In the genomic region with DNA sequence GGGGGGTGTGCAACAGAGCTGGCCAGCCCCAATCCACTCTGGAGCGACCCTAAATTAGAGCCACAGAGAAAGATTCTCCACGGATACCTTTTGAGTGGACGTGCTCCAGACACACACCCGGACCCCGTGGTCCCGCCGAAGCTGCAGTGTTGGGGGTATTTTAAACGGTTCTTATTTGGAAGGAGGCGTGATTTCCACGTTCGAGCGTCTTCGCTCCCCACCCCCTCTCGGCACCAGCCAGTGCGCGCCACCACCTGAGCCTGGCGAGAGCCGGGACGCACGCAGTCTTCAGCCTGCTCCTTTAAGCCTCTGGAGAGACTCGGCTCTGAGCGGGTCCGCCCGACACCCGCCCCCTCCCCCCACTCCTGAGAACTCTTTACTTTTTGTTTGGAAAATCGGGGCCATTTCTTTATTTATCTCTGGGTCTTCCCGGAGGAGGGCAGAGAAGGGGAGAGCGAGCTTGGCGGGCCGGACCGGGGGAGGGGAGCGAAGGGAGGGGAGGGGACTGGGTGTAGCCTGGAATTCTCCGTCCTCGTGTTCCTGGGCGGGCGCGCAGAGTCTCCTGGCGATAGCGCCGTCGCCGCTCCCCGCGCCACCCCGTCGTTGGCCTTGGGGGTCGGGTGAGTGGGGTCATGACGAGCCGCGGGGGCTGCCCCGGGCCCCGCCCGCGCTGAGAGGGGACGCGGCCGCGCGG, we compare ENCODE assay signal across 10 cellular contexts. TPM values are rescaled to one million over a fixed set of nuclear protein-coding genes. Genes with fewer than 3 reads are reported as not detected.
DNase-seq lines count a peak whose midpoint lies in the region; ATAC-seq and TF ChIP-seq lines count a peak whose summit lies in the region.
"Had no signal": no experiment of that assay in that cellular context is flagged by ENCODE, and none has a peak within 500 bp of the region (broad histone marks: within the 10 kb centered on the region; RNA-seq: fewer than 3 reads in every experiment).

No MANE protein-coding gene starts in this region.

- peaks cover 8 to 55% (median 48%) of the 10 kb centered on the region in 3 donors for H3K27me3 ChIP-seq in stomach

- no peak for TF ChIP-seq CTCF in stomach (IDR thresholded peaks at IDR 0.05)

- TF ChIP-seq POLR2A in stomach (IDR thresholded peaks at IDR 0.05): no peak

- ATAC-seq in HG03571 (IDR thresholded peaks at IDR 0.05; ENCODE audit: unreplicated experiment): no peak

- H3K36me3 ChIP-seq in SK-N-MC (ENCODE audit: insufficient read depth, low read length): no peaks in the 10 kb centered on the region
- H3K36me3 ChIP-seq in stomach: no peaks in the 10 kb centered on the region
- H3K36me3 ChIP-seq: right atrium auricular region had no signal

- H3K9ac ChIP-seq in SK-N-MC (ENCODE audit: insufficient read length): no peak overlapping the region

- WGBS in stomach, 5 donors: 0 to 35% (median 6%) methylated on average over 24 to 50 of the region's 59 CpGs

- H3K9me3 ChIP-seq in SK-N-MC (ENCODE audit: low read depth, low read length): no peaks in the 10 kb centered on the region
- no peaks in the 10 kb centered on the region for H3K9me3 ChIP-seq in stomach
- H3K9me3 ChIP-seq: right atrium auricular region had no signal

- H3K27ac ChIP-seq in SK-N-MC (no peak overlapping the region), stomach (peak overlapping the region in 2 of 5 donors; percentile 70 to 75)
- H3K27ac ChIP-seq: epithelial cell of prostate, right atrium auricular region had no signal

- H3K4me3 ChIP-seq in SK-N-MC (peak overlapping the region; percentile 78), stomach (peak overlapping the region; percentile 41 to 54 (median 46))

- H3K4me1 ChIP-seq in stomach: peaks cover 0 to 32% (median 30%) of the 10 kb centered on the region in 4 donors

- intact Hi-C loops in stomach (cut with DNase I; ENCODE audit: low total_unique reads): no loop called here

- DNase-seq in DMS53 (lab: John Stamatoyannopoulos, UW): peak; percentile 59
- DNase-seq in DMS53 treated with DMSO at 0.1 percent for 48 hours (lab: John Stamatoyannopoulos, UW; ENCODE audit: unreplicated experiment): no peak
- no peak for DNase-seq in SK-N-MC (ENCODE audit: low read depth, low spot score)
- peak; percentile 79 for DNase-seq in islet precursor cell
- no peak for DNase-seq in stomach
- no peak for DNase-seq in stimulated activated naive CD4-positive, alpha-beta T cell (lab: John Stamatoyannopoulos, UW)
- no peak for DNase-seq in activated effector memory CD4-positive, alpha-beta T cell treated with Interleukin-2 at 50 U/mL for 16 hours

- no peak for TF ChIP-seq EP300 in stomach (IDR thresholded peaks at IDR 0.05)

RNA-seq across cellular contexts. Expression of gene PTCHD1, which starts 0.7 kb away (rescaled TPM):
- total RNA-seq in stomach: 1 to 10 TPM in 4 of 5 donors, under 1 TPM in 1; 0.29 to 6.2 (median 2.3) TPM
- under 1 TPM in 2 of 3 donors, not detected in 1; 0.15 to 0.78 TPM for polyA plus RNA-seq in stomach

Comparison
In these comparisons a context has a peak if more than half of its experiments do, and no peak if none do; other contexts are left out.
1. DNase-seq: peak in DMS53 (single experiment) and islet precursor cell (single experiment); none in DMS53 treated with DMSO at 0.1 percent for 48 hours (single experiment), SK-N-MC (single experiment), stomach (single experiment), stimulated activated naive CD4-positive, alpha-beta T cell (0 of 6) and activated effector memory CD4-positive, alpha-beta T cell treated with Interleukin-2 at 50 U/mL for 16 hours (single experiment).